In genomic region chr19:3171894-3172679, GRCh38 we compare ENCODE assay signal across 12 cellular contexts. TPM values are rescaled to one million over a fixed set of nuclear protein-coding genes. Genes with fewer than 3 reads are reported as not detected.
DNase-seq lines count a peak whose midpoint lies in the region; ATAC-seq and TF ChIP-seq lines count a peak whose summit lies in the region.
"Had no signal": no experiment of that assay in that cellular context is flagged by ENCODE, and none has a peak within 500 bp of the region (broad histone marks: within the 10 kb centered on the region; RNA-seq: fewer than 3 reads in every experiment).

No MANE protein-coding gene starts in this region.

- 81% methylated on average over 15 of the region's 15 CpGs for WGBS in urinary bladder

- no peaks in the 10 kb centered on the region for H3K36me3 ChIP-seq in urinary bladder (ENCODE audit: insufficient read depth)
- H3K36me3 ChIP-seq: WERI-Rb-1 had no signal

- CTCF ChIA-PET in activated naive CD4-positive, alpha-beta T cell treated with anti-CD3 and anti-CD28 coated beads for 36 hours (lab: Charles Lee): interaction anchor here (1.7 kb wide), 1 partner anchor 46 kb away, joined by 5 read pairs; no protein-coding TSS in a partner anchor
- CTCF ChIA-PET in RWPE1 (lab: Yijun Ruan, JAX): interaction anchor here (0.6 kb wide), 1 partner anchor 76 kb away, joined by 4 read pairs; no protein-coding TSS in a partner anchor

- in situ Hi-C loops in GM13977 (cut with MboI; ENCODE audit: low pct_unique_long_range_greater_than_20kb, low sequenced_read_pairs, unreplicated experiment): no loop called here

- peak overlapping the region in 1 of 2 donors; percentile 68 for H3K27ac Mint-ChIP-seq in activated naive CD4-positive, alpha-beta T cell treated with anti-CD3 and anti-CD28 coated beads, Interleukin-2, amount 50 U/mL, for 72 hours
- H3K27ac Mint-ChIP-seq in activated naive CD4-positive, alpha-beta T cell treated with anti-CD3 and anti-CD28 coated beads for 36 hours: no peak overlapping the region

- no peak overlapping the region for H3K4me3 ChIP-seq in urinary bladder (ENCODE audit: low read depth, low read length)

- TF ChIP-seq CTCF in RWPE1 (conservative IDR thresholded peaks at IDR 0.05; ENCODE audit: low read depth) (no peak), GM13977 (IDR thresholded peaks at IDR 0.05; ENCODE audit: extremely low read depth, insufficient read depth, missing control alignments) (no peak)

- no peaks in the 10 kb centered on the region for H3K4me1 ChIP-seq in urinary bladder (ENCODE audit: insufficient read depth)

- intact Hi-C loops in activated naive CD4-positive, alpha-beta T cell treated with anti-CD3 and anti-CD28 coated beads for 36 hours (cut with micrococcal nuclease): no loop called here

- no peaks in the 10 kb centered on the region for H3K27me3 Mint-ChIP-seq in activated naive CD4-positive, alpha-beta T cell treated with anti-CD3 and anti-CD28 coated beads for 36 hours (ENCODE audit: low read depth)

- DNase-seq in activated naive CD4-positive, alpha-beta T cell treated with anti-CD3 and anti-CD28 coated beads, Interleukin-2, amount 50 U/mL, for 72 hours (ENCODE audit: low spot score in 2 of 2): no peak
- no peak for DNase-seq in activated naive CD4-positive, alpha-beta T cell treated with anti-CD3 and anti-CD28 coated beads for 36 hours
- DNase-seq in RWPE1 (ENCODE audit: low spot score): peak; percentile 33
- peak; percentile 69 for DNase-seq in kidney tubule cell (ENCODE audit: low spot score)
- no peak for DNase-seq in GM13977 (ENCODE audit: low spot score)
- DNase-seq in stimulated activated CD4-positive, alpha-beta T cell treated with anti-CD3 and anti-CD28 coated beads, Interleukin-4, amount 100 ng/mL, for 24 hours: no peak
- DNase-seq: activated T-cell treated with anti-CD3 and anti-CD28 coated beads, Interleukin-2, amount 50 U/mL, for 1 hour; nucleus accumbens; SIG-M5; WERI-Rb-1 had no signal

- H3K36me3 Mint-ChIP-seq in activated naive CD4-positive, alpha-beta T cell treated with anti-CD3 and anti-CD28 coated beads, Interleukin-2, amount 50 U/mL, for 72 hours: peaks cover 0 to 3% of the 10 kb centered on the region in 2 donors
- H3K36me3 Mint-ChIP-seq in activated naive CD4-positive, alpha-beta T cell treated with anti-CD3 and anti-CD28 coated beads for 36 hours (ENCODE audit: low read depth): no peaks in the 10 kb centered on the region

- no peaks in the 10 kb centered on the region for H3K9me3 Mint-ChIP-seq in activated naive CD4-positive, alpha-beta T cell treated with anti-CD3 and anti-CD28 coated beads, Interleukin-2, amount 50 U/mL, for 72 hours
- no peaks in the 10 kb centered on the region for H3K9me3 Mint-ChIP-seq in activated naive CD4-positive, alpha-beta T cell treated with anti-CD3 and anti-CD28 coated beads for 36 hours

- no peak overlapping the region for H3K4me3 Mint-ChIP-seq in activated naive CD4-positive, alpha-beta T cell treated with anti-CD3 and anti-CD28 coated beads for 36 hours

- H3K27ac ChIP-seq in RWPE1 (peak overlapping the region; percentile 69), urinary bladder (ENCODE audit: low read depth) (peak overlapping the region; percentile 43)
- H3K27ac ChIP-seq: WERI-Rb-1 had no signal

- POLR2A ChIA-PET in RWPE1 (lab: Yijun Ruan, JAX; ENCODE audit: low non-redundant PET): no interaction called here

- H3K4me1 Mint-ChIP-seq in activated naive CD4-positive, alpha-beta T cell treated with anti-CD3 and anti-CD28 coated beads for 36 hours (ENCODE audit: low read depth): peaks cover 9% of the 10 kb centered on the region

- ATAC-seq in activated naive CD4-positive, alpha-beta T cell treated with anti-CD3 and anti-CD28 coated beads, Interleukin-2, amount 50 U/mL, for 72 hours: peak; percentile 21 to 50
- no peak for ATAC-seq in HG02763 (IDR thresholded peaks at IDR 0.05; ENCODE audit: unreplicated experiment)

RNA-seq across cellular contexts. Expression of gene S1PR4, which starts 6.5 kb away (rescaled TPM):
- total RNA-seq in activated naive CD4-positive, alpha-beta T cell treated with anti-CD3 and anti-CD28 coated beads, Interleukin-2, amount 50 U/mL, for 72 hours: 10 to 100 TPM; 18.6 to 62.1 TPM
- 10 to 100 TPM; 22.4 to 24.1 TPM for total RNA-seq in activated naive CD4-positive, alpha-beta T cell treated with anti-CD3 and anti-CD28 coated beads for 36 hours
- 0.74 TPM for total RNA-seq in urinary bladder
- polyA plus RNA-seq in urinary bladder: 3.4 TPM

RNA-seq across cellular contexts. Expression of gene NCLN, which starts 13.6 kb away (rescaled TPM):
- total RNA-seq in activated naive CD4-positive, alpha-beta T cell treated with anti-CD3 and anti-CD28 coated beads, Interleukin-2, amount 50 U/mL, for 72 hours: 10 to 100 TPM; 41.7 to 63.3 TPM
- total RNA-seq in activated naive CD4-positive, alpha-beta T cell treated with anti-CD3 and anti-CD28 coated beads for 36 hours: 10 to 100 TPM; 38.4 to 42.9 TPM
- total RNA-seq in urinary bladder: 10.5 TPM
- 30.5 TPM for polyA plus RNA-seq in urinary bladder

RNA-seq across cellular contexts. Expression of gene GNA15, which starts 36.3 kb away (rescaled TPM):
- 100 to 1,000 TPM in 1 of 2 donors, 1 to 10 TPM in 1; 3.0 to 105 TPM for total RNA-seq in activated naive CD4-positive, alpha-beta T cell treated with anti-CD3 and anti-CD28 coated beads, Interleukin-2, amount 50 U/mL, for 72 hours
- 10 to 100 TPM; 26.6 to 28.4 TPM for total RNA-seq in activated naive CD4-positive, alpha-beta T cell treated with anti-CD3 and anti-CD28 coated beads for 36 hours
- 6.2 TPM for total RNA-seq in urinary bladder
- 9.6 TPM for polyA plus RNA-seq in urinary bladder

RNA-seq across cellular contexts. Expression of gene CELF5, which starts 52.4 kb away (rescaled TPM):
- total RNA-seq in activated naive CD4-positive, alpha-beta T cell treated with anti-CD3 and anti-CD28 coated beads, Interleukin-2, amount 50 U/mL, for 72 hours: under 1 TPM in 1 of 2 donors, not detected in 1; 0.66 TPM
- not detected for total RNA-seq in activated naive CD4-positive, alpha-beta T cell treated with anti-CD3 and anti-CD28 coated beads for 36 hours
- total RNA-seq in urinary bladder: 0.48 TPM
- polyA plus RNA-seq in urinary bladder: 0.14 TPM

Comparison
In these comparisons a context has a peak if more than half of its experiments do, and no peak if none do; other contexts are left out.
1. DNase-seq: peak in RWPE1 (single experiment) and kidney tubule cell (single experiment); none in activated naive CD4-positive, alpha-beta T cell treated with anti-CD3 and anti-CD28 coated beads, Interleukin-2, amount 50 U/mL, for 72 hours (0 of 2), activated naive CD4-positive, alpha-beta T cell treated with anti-CD3 and anti-CD28 coated beads for 36 hours (single experiment), GM13977 (single experiment) and stimulated activated CD4-positive, alpha-beta T cell treated with anti-CD3 and anti-CD28 coated beads, Interleukin-4, amount 100 ng/mL, for 24 hours (single experiment).
2. RNA of gene S1PR4, which starts 6.5 kb away (total RNA-seq): 18.6 to 62.1 TPM in activated naive CD4-positive, alpha-beta T cell treated with anti-CD3 and anti-CD28 coated beads, Interleukin-2, amount 50 U/mL, for 72 hours and 22.4 to 24.1 TPM in activated naive CD4-positive, alpha-beta T cell treated with anti-CD3 and anti-CD28 coated beads for 36 hours; 0.74 TPM in urinary bladder (single experiment); every median in the first group is over 10 times any median in the second.